10 cellular contexts compared by ENCODE assay signal in the genomic region with DNA sequence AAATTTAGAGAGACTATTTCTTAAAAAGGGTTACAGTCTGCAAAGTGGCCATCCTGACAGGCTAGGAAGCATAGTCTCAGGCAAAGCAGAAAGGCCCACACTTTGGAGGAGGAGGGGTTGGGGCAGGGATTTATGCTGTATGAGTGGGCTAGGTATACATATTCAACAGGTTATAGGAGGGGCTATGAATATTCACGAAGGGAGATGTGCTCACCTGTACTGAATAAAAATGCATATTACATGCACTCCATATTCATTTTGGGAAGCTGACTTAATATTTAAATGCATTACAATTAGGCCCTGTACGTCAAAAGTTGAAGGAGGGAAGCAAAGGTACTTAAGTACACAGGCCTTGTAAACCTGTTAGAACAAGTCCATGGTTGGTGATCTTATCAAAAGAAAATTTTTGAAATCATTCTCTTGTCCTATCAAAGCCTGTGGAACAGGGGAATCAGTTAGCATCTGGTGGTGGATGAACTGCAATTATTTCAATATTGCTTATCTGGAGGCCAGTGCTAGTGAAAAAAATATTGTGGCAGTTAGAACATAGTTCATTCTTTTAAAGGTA. TPM values are rescaled to one million over a fixed set of nuclear protein-coding genes. Genes with fewer than 3 reads are reported as not detected.
DNase-seq lines count a peak whose midpoint lies in the region; ATAC-seq and TF ChIP-seq lines count a peak whose summit lies in the region.
"Had no signal": no experiment of that assay in that cellular context is flagged by ENCODE, and none has a peak within 500 bp of the region (broad histone marks: within the 10 kb centered on the region; RNA-seq: fewer than 3 reads in every experiment).

No MANE protein-coding gene starts in this region.

- H3K27ac Mint-ChIP-seq in endodermal cell = no peak overlapping the region

- H3K79me2 ChIP-seq in ACC112 (ENCODE audit: control insufficient read depth, insufficient read depth, low read length, unreplicated experiment) = peaks cover 29% of the 10 kb centered on the region
- H3K79me2 ChIP-seq in DOHH2 (ENCODE audit: control insufficient read depth, low read length) = peaks cover 82% of the 10 kb centered on the region

- H4K20me1 ChIP-seq in DOHH2 (ENCODE audit: control insufficient read depth, insufficient read depth, low read depth, low read length) = no peaks in the 10 kb centered on the region

- H3K36me3 Mint-ChIP-seq in endodermal cell (ENCODE audit: low read depth) = peaks cover 10% of the 10 kb centered on the region

- H3K4me2 ChIP-seq in DOHH2 (ENCODE audit: low read length) = peak overlapping the region; percentile 63

- H3K27ac ChIP-seq in ACC112 (ENCODE audit: low read depth, low read length) (no peak overlapping the region), DOHH2 (ENCODE audit: low read depth, low read length) (no peak overlapping the region), endodermal cell (ENCODE audit: low read depth, low read length) (no peak overlapping the region), testis (no peak overlapping the region)

- TF ChIP-seq CTCF in DOHH2 (IDR thresholded peaks at IDR 0.05; ENCODE audit: low read depth, low read length, poor library complexity, severe bottlenecking) (no peak), endodermal cell (conservative IDR thresholded peaks at IDR 0.05) (no peak), testis (IDR thresholded peaks at IDR 0.05) (no peak)

- DNase-seq in OCI-M1 (lab: John Stamatoyannopoulos, UW) (peak; percentile 23), endodermal cell (no peak), iPS-NIHi11 (ENCODE audit: low spot score) (no peak), testis (no peak), hepatic stellate cell (ENCODE audit: low spot score) (no peak)
- DNase-seq: NCI-H187 treated with DMSO at 0.1 percent for 48 hours; stimulated activated naive CD4-positive, alpha-beta T cell treated with Interleukin-2 at 50 U/mL for 16 hours had no signal

- no peaks in the 10 kb centered on the region for H3K9me3 ChIP-seq in DOHH2 (ENCODE audit: control insufficient read depth, insufficient read depth, low read length)
- no peaks in the 10 kb centered on the region for H3K9me3 ChIP-seq in endodermal cell (ENCODE audit: control insufficient read depth, low read length)
- H3K9me3 ChIP-seq in testis = no peaks in the 10 kb centered on the region

- H3K4me1 ChIP-seq in ACC112 (ENCODE audit: control insufficient read depth, insufficient read depth, low read length, unreplicated experiment) (peaks cover 11% of the 10 kb centered on the region), DOHH2 (ENCODE audit: control insufficient read depth, low read length) (peaks cover 27% of the 10 kb centered on the region), endodermal cell (ENCODE audit: control insufficient read depth, insufficient read depth, low read length) (no peaks in the 10 kb centered on the region), testis (peaks cover 13% of the 10 kb centered on the region)

- no peaks in the 10 kb centered on the region for H3F3A ChIP-seq in DOHH2 (ENCODE audit: control insufficient read depth, insufficient read depth)

- H3K4me3 Mint-ChIP-seq in endodermal cell = peak overlapping the region; percentile 98

- intact Hi-C loops in testis (cut with DNase I; ENCODE audit: low total_unique reads) = no loop called here

- H3K36me3 ChIP-seq in ACC112 (ENCODE audit: insufficient read depth, low read length) (peaks cover 10% of the 10 kb centered on the region; the same call in 1 of the 2 replicates), DOHH2 (ENCODE audit: control insufficient read depth, low read length) (peaks cover 29% of the 10 kb centered on the region), endodermal cell (ENCODE audit: control insufficient read depth, insufficient read depth, low read length) (peaks cover 10% of the 10 kb centered on the region), testis (ENCODE audit: low read depth, missing control alignments) (no peaks in the 10 kb centered on the region)

- H3K27me3 Mint-ChIP-seq in endodermal cell (ENCODE audit: insufficient read depth) = no peaks in the 10 kb centered on the region

- ATAC-seq in GM18520 (IDR thresholded peaks at IDR 0.05; ENCODE audit: unreplicated experiment) = no peak

- no peaks in the 10 kb centered on the region for H3K9me2 ChIP-seq in DOHH2 (replicated peaks; ENCODE audit: control insufficient read depth, low read length)

- no peak overlapping the region for H3K9ac ChIP-seq in endodermal cell (ENCODE audit: extremely low read depth, low read length, poor library complexity, severe bottlenecking)

- H3K9me3 Mint-ChIP-seq in endodermal cell = no peaks in the 10 kb centered on the region

- 80 to 85% methylated on average over 2 of the region's 2 CpGs for WGBS in endodermal cell (ENCODE audit: insufficient coverage in 1 of 2, insufficient read length in 1 of 2), 2 experiments
- 66 to 87% methylated on average over 2 of the region's 2 CpGs for WGBS in testis, 2 donors

- no peaks in the 10 kb centered on the region for H3K27me3 ChIP-seq in ACC112 (ENCODE audit: insufficient read depth, low read length)
- H3K27me3 ChIP-seq in DOHH2 (ENCODE audit: control insufficient read depth, low read length) = no peaks in the 10 kb centered on the region
- no peaks in the 10 kb centered on the region for H3K27me3 ChIP-seq in endodermal cell (ENCODE audit: control insufficient read depth, insufficient read depth, low read length, poor library complexity, severe bottlenecking)
- H3K27me3 ChIP-seq in testis = no peaks in the 10 kb centered on the region

- H3K4me3 ChIP-seq in ACC112 (ENCODE audit: low read depth, low read length) = peak overlapping the region; percentile 89
- H3K4me3 ChIP-seq in DOHH2 (ENCODE audit: low read length) = peak overlapping the region; percentile 95
- no peak overlapping the region for H3K4me3 ChIP-seq in endodermal cell (ENCODE audit: low read length)
- no peak overlapping the region for H3K4me3 ChIP-seq in testis

- no peak for TF ChIP-seq POLR2A in testis (IDR thresholded peaks at IDR 0.05)

- H3K4me1 Mint-ChIP-seq in endodermal cell = peaks cover 19% of the 10 kb centered on the region

- no peak overlapping the region for H2AFZ ChIP-seq in ACC112 (ENCODE audit: low read length, unreplicated experiment)

RNA-seq across cellular contexts. Expression of gene CENPP, which starts 1.6 kb away (rescaled TPM):
- total RNA-seq in endodermal cell (1 to 10 TPM; 8.2 to 9.2 TPM), testis (10 to 100 TPM in 1 of 2 donors, 1 to 10 TPM in 1; 8.1 to 12.1 TPM)
- 11.6 TPM for polyA plus RNA-seq in endodermal cell (2013, experiment 1 of 2)
- 10.2 TPM for polyA plus RNA-seq in endodermal cell (2013, experiment 2 of 2)
- polyA plus RNA-seq in testis (ENCODE audit: insufficient read depth, low read depth, low replicate concordance) = 9.6 TPM

RNA-seq across cellular contexts. Expression of gene NOL8, which starts 2.2 kb away (rescaled TPM):
- total RNA-seq in endodermal cell (10 to 100 TPM; 30.0 to 31.7 TPM), testis (10 to 100 TPM; 46.0 to 60.5 TPM)
- 25.5 TPM for polyA plus RNA-seq in endodermal cell (2013, experiment 1 of 2)
- polyA plus RNA-seq in endodermal cell (2013, experiment 2 of 2) = 25.1 TPM
- 12.5 TPM for polyA plus RNA-seq in testis (ENCODE audit: insufficient read depth, low read depth, low replicate concordance)

RNA-seq across cellular contexts. Expression of gene IARS1, which starts 33.9 kb away (rescaled TPM):
- total RNA-seq in endodermal cell (100 to 1,000 TPM; 170 to 173 TPM), testis (100 to 1,000 TPM; 112 to 143 TPM)
- polyA plus RNA-seq in endodermal cell (2013, experiment 1 of 2) = 134 TPM
- 112 TPM for polyA plus RNA-seq in endodermal cell (2013, experiment 2 of 2)
- 57.2 TPM for polyA plus RNA-seq in testis (ENCODE audit: insufficient read depth, low read depth, low replicate concordance)

Comparison
In these comparisons a context has a peak if more than half of its experiments do, and no peak if none do; other contexts are left out.
1. H3K4me3 ChIP-seq: peak in ACC112 (single experiment) and DOHH2 (single experiment); none in endodermal cell (single experiment) and testis (0 of 2).